In genomic region chr22:42966389-42966998, GRCh38 we compare ENCODE assay signal across 21 cellular contexts. TPM values are rescaled to one million over a fixed set of nuclear protein-coding genes. Genes with fewer than 3 reads are reported as not detected.
DNase-seq lines count a peak whose midpoint lies in the region; ATAC-seq and TF ChIP-seq lines count a peak whose summit lies in the region.
"Had no signal": no experiment of that assay in that cellular context is flagged by ENCODE, and none has a peak within 500 bp of the region (broad histone marks: within the 10 kb centered on the region; RNA-seq: fewer than 3 reads in every experiment).

No MANE protein-coding gene starts in this region.

- no peak overlapping the region for H2AFZ ChIP-seq in GM23248

- H3K36me3 ChIP-seq in GM23248 (ENCODE audit: low read depth) (no peaks in the 10 kb centered on the region), skeletal muscle tissue (ENCODE audit: control insufficient read depth in 3 of 3, insufficient read depth in 3 of 3, low read length in 3 of 3) (no peaks in the 10 kb centered on the region), Peyer's patch (no peaks in the 10 kb centered on the region)

- no peaks in the 10 kb centered on the region for H3K9me3 Mint-ChIP-seq in memory B cell
- H3K9me3 Mint-ChIP-seq: HFFc6; stimulated activated naive CD8-positive, alpha-beta T cell treated with anti-CD3 and anti-CD28 coated beads, Interleukin-15, amount 100 ng/mL, for 72 hours had no signal

- no peaks in the 10 kb centered on the region for H3K9me3 ChIP-seq in GM23248 (ENCODE audit: low read depth)
- no peaks in the 10 kb centered on the region for H3K9me3 ChIP-seq in skeletal muscle tissue (ENCODE audit: control insufficient read depth in 3 of 3, low read length in 3 of 3)
- H3K9me3 ChIP-seq in Peyer's patch = no peaks in the 10 kb centered on the region
- H3K9me3 ChIP-seq: spleen, upper lobe of right lung had no signal

- no peak overlapping the region for H3K4me3 ChIP-seq in GM23248
- no peak overlapping the region for H3K4me3 ChIP-seq in skeletal muscle tissue (ENCODE audit: low read length in 3 of 3)
- no peak overlapping the region for H3K4me3 ChIP-seq in Peyer's patch
- H3K4me3 ChIP-seq: spleen, upper lobe of right lung had no signal

- H3K27me3 ChIP-seq in GM23248 (replicated peaks; ENCODE audit: insufficient read depth) (no peaks in the 10 kb centered on the region), skeletal muscle tissue (ENCODE audit: control insufficient read depth in 3 of 3, insufficient read depth in 3 of 3, low read length in 3 of 3) (no peaks in the 10 kb centered on the region), Peyer's patch (no peaks in the 10 kb centered on the region)
- H3K27me3 ChIP-seq: spleen, upper lobe of right lung had no signal

- peaks cover 50% of the 10 kb centered on the region for H3K4me1 ChIP-seq in GM23248 (ENCODE audit: insufficient read depth)
- peaks cover 11 to 22% (median 18%) of the 10 kb centered on the region in 3 donors for H3K4me1 ChIP-seq in skeletal muscle tissue (ENCODE audit: control insufficient read depth in 3 of 3, insufficient read depth in 3 of 3, low read length in 3 of 3)
- H3K4me1 ChIP-seq in Peyer's patch = peaks cover 0 to 22% (median 0%) of the 10 kb centered on the region in 4 donors

- ATAC-seq in memory B cell (ENCODE audit: low read depth) (no peak), HG03196 (IDR thresholded peaks at IDR 0.05; ENCODE audit: unreplicated experiment) (no peak)
- ATAC-seq: left colon; stimulated activated naive CD8-positive, alpha-beta T cell treated with anti-CD3 and anti-CD28 coated beads, Interleukin-15, amount 100 ng/mL, for 72 hours; upper lobe of right lung had no signal

- TF ChIP-seq CTCF in Peyer's patch (IDR thresholded peaks at IDR 0.05) = no peak

- H3K4me1 Mint-ChIP-seq in memory B cell = peaks cover 28% of the 10 kb centered on the region

- peaks cover 93% of the 10 kb centered on the region for H3K79me2 ChIP-seq in GM23248 (ENCODE audit: insufficient read depth)

- peaks cover 10% of the 10 kb centered on the region for H3K36me3 Mint-ChIP-seq in memory B cell

- no peak overlapping the region for H3K4me3 Mint-ChIP-seq in memory B cell
- H3K4me3 Mint-ChIP-seq: HFFc6; neural crest cell; stimulated activated naive CD8-positive, alpha-beta T cell treated with anti-CD3 and anti-CD28 coated beads, Interleukin-15, amount 100 ng/mL, for 72 hours had no signal

- in situ Hi-C loops in GM23248 (cut with MboI) = no loop called here

- peak overlapping the region; percentile 45 for H3K27ac Mint-ChIP-seq in memory B cell
- H3K27ac Mint-ChIP-seq: HFFc6; stimulated activated naive CD8-positive, alpha-beta T cell treated with anti-CD3 and anti-CD28 coated beads, Interleukin-15, amount 100 ng/mL, for 72 hours had no signal

- H4K20me1 ChIP-seq in GM23248 (ENCODE audit: insufficient read depth) = no peaks in the 10 kb centered on the region

- DNase-seq in GM23248 (peak; percentile 55), RPMI8226 (peak; percentile 39), memory B cell (ENCODE audit: low spot score in 2 of 2) (no peak), glomerular visceral epithelial cell (ENCODE audit: extremely low spot score) (no peak), Peyer's patch (no peak)
- DNase-seq: activated CD4-positive, alpha-beta T cell treated with anti-CD3 and anti-CD28 coated beads, Interleukin-2, amount 50 U/mL, for 48 hours; activated naive CD4-positive, alpha-beta T cell treated with Interleukin-2 at 50 U/mL for 16 hours; activated T-cell treated with anti-CD3 and anti-CD28 coated beads for 4 hours; amygdala; HFFc6; left colon; NCI-H2107; spleen; stimulated activated CD4-positive, alpha-beta T cell treated with anti-CD3 and anti-CD28 coated beads, Interleukin-4, amount 100 ng/mL, for 24 hours; stimulated activated naive CD8-positive, alpha-beta T cell treated with anti-CD3 and anti-CD28 coated beads, Interleukin-15, amount 100 ng/mL, for 72 hours; upper lobe of right lung; WERI-Rb-1 had no signal

- H3K27me3 Mint-ChIP-seq in memory B cell = no peaks in the 10 kb centered on the region
- H3K27me3 Mint-ChIP-seq: stimulated activated naive CD8-positive, alpha-beta T cell treated with anti-CD3 and anti-CD28 coated beads, Interleukin-15, amount 100 ng/mL, for 72 hours had no signal

- peaks cover 28% of the 10 kb centered on the region for H3F3A ChIP-seq in GM23248 (ENCODE audit: insufficient read depth)

- WGBS in GM23248 (ENCODE audit: low coverage in 1 of 2, low lambda C conversion rate in 2 of 2, missing lambda C conversion rate in 2 of 2), 2 experiments = 40 to 44% methylated on average over 3 of the region's 3 CpGs

- no peak overlapping the region for H3K4me2 ChIP-seq in GM23248 (ENCODE audit: unreplicated experiment)

- no peaks in the 10 kb centered on the region for H3K9me2 ChIP-seq in GM23248 (ENCODE audit: insufficient read depth)

- no peak for TF ChIP-seq POLR2A in Peyer's patch (IDR thresholded peaks at IDR 0.05)

- no peak overlapping the region; the same call in 1 of the 2 replicates for H3K27ac ChIP-seq in GM23248
- H3K27ac ChIP-seq in skeletal muscle tissue (ENCODE audit: low read depth, low read length) = peak overlapping the region; percentile 55
- H3K27ac ChIP-seq in Peyer's patch = peak overlapping the region in 1 of 4 donors; percentile 39
- H3K27ac ChIP-seq: HL-60, upper lobe of right lung, WERI-Rb-1 had no signal

- H3K9ac ChIP-seq in GM23248 = no peak overlapping the region
- H3K9ac ChIP-seq in skeletal muscle tissue (ENCODE audit: low read depth in 1 of 3, low read length in 3 of 3) = peak overlapping the region in 2 of 3 donors; percentile 24 to 50

RNA-seq across cellular contexts. Expression of gene PACSIN2, which starts 48.5 kb away (rescaled TPM):
- total RNA-seq in GM23248 (2014; rRNA removed; shearing (Covaris generic)) = 35.5 and 43.7 TPM in 2 replicates
- 36.0 and 36.5 TPM in 2 replicates for polyA plus RNA-seq in GM23248 (2016; fragmentation: Nextera tagmentation; extraction: Ambion mirVana)
- total RNA-seq in skeletal muscle tissue = 20.9 TPM
- total RNA-seq in Peyer's patch = 100 to 1,000 TPM in 3 of 4 donors, 10 to 100 TPM in 1; 58.0 to 149 (median 110) TPM

Comparison
In these comparisons a context has a peak if more than half of its experiments do, and no peak if none do; other contexts are left out.
1. DNase-seq: peak in GM23248 (single experiment) and RPMI8226 (single experiment); none in memory B cell (0 of 2), glomerular visceral epithelial cell (single experiment) and Peyer's patch (0 of 3).